Comparison of ENCODE assay signal across 9 cellular contexts in genomic region chr18:7809978-7810377, GRCh38.
"Had no signal": no experiment of that assay in that cellular context is flagged by ENCODE, and none has a peak within 500 bp of the region (broad histone marks: within the 10 kb centered on the region; RNA-seq: fewer than 3 reads in every experiment).

No MANE protein-coding gene starts in this region.

- H3K27ac Mint-ChIP-seq: HFFc6 had no signal

- H2AFZ ChIP-seq: GM23248 had no signal

- FAIRE-seq: HTR-8/SVneo, K562 had no signal

- ATAC-seq: HCT116, K562 had no signal

- H3K4me3 Mint-ChIP-seq: HFFc6 had no signal

- DNase-seq: GM23248, GOT3, H7, HFFc6, IMR-90 had no signal

- H3K36me3 ChIP-seq: HAP-1 had no signal

- H3K9ac ChIP-seq: GM23248 had no signal

- H3K4me3 ChIP-seq: GM23248, HAP-1, K562 had no signal

- H3K9me3 ChIP-seq: HAP-1 had no signal

- H3K27ac ChIP-seq: GM23248 had no signal

- H3K4me1 ChIP-seq: HAP-1 had no signal
